ENCODE assay signal across 1 cellular context in genomic region chr6:167504412-167504961, GRCh38.
TF ChIP-seq lines count a peak whose summit lies in the region.

No MANE protein-coding gene starts in this region.

TF ChIP-seq in HepG2, 621 proteins besides CTCF, POLR2A, EP300 and RAD21 (continued from another document):
- TF ChIP-seq NR2F6 (IDR thresholded peaks at IDR 0.05) (no peak), NR2F6 (CRISPR knock-in tag; IDR thresholded peaks at IDR 0.05) (peak; percentile 46; the same call in 1 of the 2 replicates), RARA (CRISPR knock-in tag; IDR thresholded peaks at IDR 0.05) (peak; percentile 80), FOXA3 (CRISPR knock-in tag; IDR thresholded peaks at IDR 0.05) (peak; percentile 63; the same call in 1 of the 2 replicates), ZFX (CRISPR knock-in tag; IDR thresholded peaks at IDR 0.05; ENCODE audit: low read depth) (no peak), HNF4A (CRISPR knock-in tag; IDR thresholded peaks at IDR 0.05) (peak; percentile 36; the same call in 1 of the 2 replicates), MEF2D (CRISPR knock-in tag; IDR thresholded peaks at IDR 0.05) (0 out of 2 replicates have a peak, but pooled peaks have one; percentile 43), ELF3 (CRISPR knock-in tag; IDR thresholded peaks at IDR 0.05) (0 out of 2 replicates have a peak, but pooled peaks have one; percentile 13), IRF2 (CRISPR knock-in tag; IDR thresholded peaks at IDR 0.05) (no peak)
